ENCODE assay signal across 16 cellular contexts in the genomic region with DNA sequence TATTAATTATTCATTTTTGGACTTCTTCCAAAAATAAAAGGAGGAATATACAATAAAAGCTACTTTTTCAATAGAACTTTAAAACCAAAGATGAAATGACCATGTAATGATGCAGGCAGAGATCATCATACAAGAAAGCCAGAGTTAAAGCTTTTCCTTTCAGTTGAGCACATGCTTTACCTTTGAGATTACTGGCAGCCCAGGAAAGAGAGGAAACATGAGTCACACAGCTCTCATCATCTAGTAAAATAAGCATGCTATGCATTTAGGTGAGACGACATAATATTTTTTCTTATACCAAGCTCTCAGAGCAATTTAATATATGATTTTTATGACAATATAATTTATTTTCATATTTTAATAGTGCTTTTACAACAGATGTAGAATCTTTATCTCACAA. TPM values are rescaled to one million over a fixed set of nuclear protein-coding genes. Genes with fewer than 3 reads are reported as not detected.
DNase-seq lines count a peak whose midpoint lies in the region; ATAC-seq and TF ChIP-seq lines count a peak whose summit lies in the region.
"Had no signal": no experiment of that assay in that cellular context is flagged by ENCODE, and none has a peak within 500 bp of the region (broad histone marks: within the 10 kb centered on the region; RNA-seq: fewer than 3 reads in every experiment).

No MANE protein-coding gene starts in this region.

- DNase-seq in ELR (ENCODE audit: low read depth): peak; percentile 53
- peak; percentile 28 for DNase-seq in MG63
- peak; percentile 30 for DNase-seq in PC-3
- peak; percentile 11 for DNase-seq in fibroblast of the aortic adventitia (ENCODE audit: low read depth)
- DNase-seq in T-helper 17 cell: no peak
- DNase-seq in COLO668 (lab: John Stamatoyannopoulos, UW; ENCODE audit: unreplicated experiment): no peak
- DNase-seq: AML-193; colonic mucosa; foreskin melanocyte; left ventricle myocardium superior; NCI-H2171; NK-92 treated with Interleukin-12 subunit alpha and Interleukin-12 subunit beta, amount 100 ng/mL, for 24 hours had no signal

- no peak overlapping the region for H3K4me3 Mint-ChIP-seq in T-helper 17 cell
- H3K4me3 Mint-ChIP-seq: activated naive CD4-positive, alpha-beta T cell treated with anti-CD3 and anti-CD28 coated beads, Interleukin-2, amount 50 U/mL, for 24 hours had no signal

- no peak overlapping the region for H3K4me2 ChIP-seq in PC-3 (ENCODE audit: low read length)

- no peaks in the 10 kb centered on the region for H4K20me1 ChIP-seq in PC-3 (ENCODE audit: low read length)

- H3K4me1 Mint-ChIP-seq in T-helper 17 cell: no peaks in the 10 kb centered on the region
- H3K4me1 Mint-ChIP-seq: activated naive CD4-positive, alpha-beta T cell treated with anti-CD3 and anti-CD28 coated beads, Interleukin-2, amount 50 U/mL, for 24 hours had no signal

- TF ChIP-seq CTCF in PC-3 (conservative IDR thresholded peaks at IDR 0.05; ENCODE audit: low read depth, low read length) (no peak), fibroblast of the aortic adventitia (IDR thresholded peaks at IDR 0.05; ENCODE audit: insufficient read depth, low read length) (no peak)

- no peak overlapping the region for H2AFZ ChIP-seq in PC-3 (ENCODE audit: low read length)

- H3F3A ChIP-seq in PC-3 (ENCODE audit: low read length, unreplicated experiment): no peaks in the 10 kb centered on the region

- no peak overlapping the region for H3K27ac ChIP-seq in PC-3 (ENCODE audit: low read length)
- H3K27ac ChIP-seq: colonic mucosa, suprapubic skin had no signal

- H3K9ac ChIP-seq in PC-3 (ENCODE audit: low read length): no peak overlapping the region

- peaks cover 55% of the 10 kb centered on the region for H3K27me3 Mint-ChIP-seq in T-helper 17 cell

- H3K27me3 ChIP-seq in MG63 (peaks cover 2% of the 10 kb centered on the region; the same call in 1 of the 2 replicates), PC-3 (ENCODE audit: low read length) (peaks cover 13% of the 10 kb centered on the region)
- H3K27me3 ChIP-seq: colonic mucosa had no signal

- peak; percentile 57; the same call in 1 of the 2 replicates for ATAC-seq in PC-3
- no peak for ATAC-seq in T-helper 17 cell
- ATAC-seq in HG02981 (IDR thresholded peaks at IDR 0.05; ENCODE audit: unreplicated experiment): no peak
- ATAC-seq: left ventricle myocardium superior had no signal

- no peaks in the 10 kb centered on the region for H3K9me3 ChIP-seq in MG63
- H3K9me3 ChIP-seq in PC-3 (ENCODE audit: low read length): no peaks in the 10 kb centered on the region
- H3K9me3 ChIP-seq in T-helper 17 cell (ENCODE audit: control insufficient read depth, low read length, poor library complexity, severe bottlenecking): no peaks in the 10 kb centered on the region
- H3K9me3 ChIP-seq: colonic mucosa, suprapubic skin had no signal

- H3K9me2 ChIP-seq in PC-3 (replicated peaks; ENCODE audit: low read length): no peaks in the 10 kb centered on the region

- intact Hi-C loops in PC-3 (cut with micrococcal nuclease): no loop called here

- H3K36me3 ChIP-seq in MG63: no peaks in the 10 kb centered on the region
- no peaks in the 10 kb centered on the region for H3K36me3 ChIP-seq in PC-3 (ENCODE audit: low read depth, low read length)
- H3K36me3 ChIP-seq: colonic mucosa, suprapubic skin had no signal

- POLR2A ChIA-PET in PC-3 (lab: Charles Lee; ENCODE audit: unreplicated experiment): no interaction called here

- H3K79me2 ChIP-seq in PC-3 (ENCODE audit: low read length): no peaks in the 10 kb centered on the region

- H3K36me3 Mint-ChIP-seq in T-helper 17 cell (ENCODE audit: low read depth): no peaks in the 10 kb centered on the region
- H3K36me3 Mint-ChIP-seq: activated naive CD4-positive, alpha-beta T cell treated with anti-CD3 and anti-CD28 coated beads, Interleukin-2, amount 50 U/mL, for 24 hours had no signal

- no peak overlapping the region for H3K27ac Mint-ChIP-seq in T-helper 17 cell
- H3K27ac Mint-ChIP-seq: activated naive CD4-positive, alpha-beta T cell treated with anti-CD3 and anti-CD28 coated beads, Interleukin-2, amount 50 U/mL, for 24 hours had no signal

- no TSS peak for BruUV-seq in PC-3 (replicated peaks; lab: Mats Ljungman, UMichigan)

- no peaks in the 10 kb centered on the region for H3K4me1 ChIP-seq in PC-3 (ENCODE audit: insufficient read depth, low read length)
- H3K4me1 ChIP-seq: colonic mucosa, suprapubic skin had no signal

- CTCF ChIA-PET in PC-3 (lab: Charles Lee): no interaction called here

- H3K4me3 ChIP-seq in MG63: no peak overlapping the region
- H3K4me3 ChIP-seq in PC-3 (ENCODE audit: low read length): no peak overlapping the region
- no peak overlapping the region for H3K4me3 ChIP-seq in fibroblast of the aortic adventitia (ENCODE audit: low read depth, low read length)
- H3K4me3 ChIP-seq: colonic mucosa, suprapubic skin had no signal

RNA-seq across cellular contexts. Expression of gene KCNA1, which starts 24.9 kb away (rescaled TPM):
- total RNA-seq in MG63 (2014; rRNA removed; shearing (Covaris generic); ENCODE audit: low replicate concordance): not detected in 2 replicates
- not detected in 2 replicates for total RNA-seq in PC-3 (2014; rRNA removed)
- total RNA-seq in fibroblast of the aortic adventitia (ENCODE audit: low replicate concordance): 0.18 and 0.41 TPM in 2 replicates
- total RNA-seq in T-helper 17 cell: not detected
- total RNA-seq: left ventricle myocardium superior, renal cortical epithelial cell, suprapubic skin had no signal

Comparison
In these comparisons a context has a peak if more than half of its experiments do, and no peak if none do; other contexts are left out.
1. DNase-seq: peak in ELR (single experiment), MG63 (single experiment), PC-3 (single experiment) and fibroblast of the aortic adventitia (single experiment); none in T-helper 17 cell (0 of 3) and COLO668 (single experiment).